8 cellular contexts compared by ENCODE assay signal in genomic region chr6:44655368-44656342, GRCh38.
DNase-seq lines count a peak whose midpoint lies in the region; ATAC-seq and TF ChIP-seq lines count a peak whose summit lies in the region.

No MANE protein-coding gene starts in this region.

- POLR2A ChIA-PET in CD8-positive, alpha-beta memory T cell (lab: Charles Lee) = interaction anchor here (0.6 to 1.0 kb wide), 2 partner anchors 761 to 1059 kb away, joined by 3 to 4 read pairs; no protein-coding TSS in a partner anchor
- POLR2A ChIA-PET in HEK293T (lab: Yijun Ruan, JAX) = interaction anchor here (0.8 kb wide), 1 partner anchor 722 kb away, joined by 4 read pairs; the partner anchor contains the start of gene SUPT3H

- peak; percentile 51 to 77 (median 67) for DNase-seq in CD8-positive, alpha-beta memory T cell
- DNase-seq in HEK293T (ENCODE audit: extremely low spot score) (peak; percentile 76), NCI-H460 (ENCODE audit: extremely low read depth, low read depth) (peak; percentile 9), cerebellum (ENCODE audit: low spot score) (peak; percentile 46), left lung (peak; percentile 71 to 89)
- DNase-seq in activated CD4-positive, alpha-beta T cell treated with anti-CD3 and anti-CD28 coated beads for 4 hours = peak; percentile 61 to 70
- peak; percentile 81 for DNase-seq in stimulated activated CD4-positive, alpha-beta T cell treated with anti-CD3 and anti-CD28 coated beads, Interleukin-4, amount 100 ng/mL, for 1 hour

- H3K9me3 ChIP-seq in CD8-positive, alpha-beta memory T cell (ENCODE audit: low read length) = no peaks in the 10 kb centered on the region
- no peaks in the 10 kb centered on the region for H3K9me3 ChIP-seq in left lung

- peaks cover 11% of the 10 kb centered on the region for H3K4me1 ChIP-seq in CD8-positive, alpha-beta memory T cell (ENCODE audit: insufficient read depth, low read length)
- H3K4me1 ChIP-seq in left lung = peaks cover 5 to 12% of the 10 kb centered on the region in 2 donors

- H3K4me3 Mint-ChIP-seq in CD8-positive, alpha-beta memory T cell = peak overlapping the region in 5 of 7 donors; percentile 57 to 75 (median 66)

- no peak overlapping the region for H3K27ac ChIP-seq in CD8-positive, alpha-beta memory T cell (ENCODE audit: low read depth, low read length)
- no peak overlapping the region for H3K27ac ChIP-seq in left lung

- H3K9me3 Mint-ChIP-seq in CD8-positive, alpha-beta memory T cell = no peaks in the 10 kb centered on the region

- peak; percentile 89 for ATAC-seq in left lung
- ATAC-seq in GM19395 (IDR thresholded peaks at IDR 0.05; ENCODE audit: unreplicated experiment) = no peak

- H3K4me3 ChIP-seq in CD8-positive, alpha-beta memory T cell (ENCODE audit: low read length) = peak overlapping the region; percentile 27
- H3K4me3 ChIP-seq in left lung = no peak overlapping the region

- H3K36me3 Mint-ChIP-seq in CD8-positive, alpha-beta memory T cell = peaks cover 0 to 1% (median 0%) of the 10 kb centered on the region in 3 donors

- H3K27me3 ChIP-seq in CD8-positive, alpha-beta memory T cell (ENCODE audit: insufficient read depth, low read length, poor library complexity, severe bottlenecking) = no peaks in the 10 kb centered on the region
- peaks cover 0 to 10% of the 10 kb centered on the region in 2 donors for H3K27me3 ChIP-seq in left lung

- H3K36me3 ChIP-seq in CD8-positive, alpha-beta memory T cell (ENCODE audit: insufficient read depth, low read length) = no peaks in the 10 kb centered on the region
- no peaks in the 10 kb centered on the region for H3K36me3 ChIP-seq in left lung

- peaks cover 7 to 10% of the 10 kb centered on the region in 2 donors for H3K27me3 Mint-ChIP-seq in CD8-positive, alpha-beta memory T cell

- intact Hi-C loops in left lung (cut with DNase I) = loop anchor here in 1 of 2 donors (10.0 kb wide), 1 partner anchor 1059 kb away; no protein-coding TSS in a partner anchor

- CTCF ChIA-PET in CD8-positive, alpha-beta memory T cell (lab: Charles Lee) = interaction anchor here (0.7 to 4.3 kb wide), 23 partner anchors 8 to 1343 kb away, joined by 3 to 71 read pairs (median 4); partner anchors contain the start of gene SUPT3H
- CTCF ChIA-PET in HEK293T (lab: Yijun Ruan, JAX) = interaction anchor here (0.5 to 2.5 kb wide), 18 partner anchors 9 to 1267 kb away, joined by 3 to 18 read pairs (median 4); no protein-coding TSS in a partner anchor

- TF ChIP-seq CTCF in left lung (IDR thresholded peaks at IDR 0.05) = peak; percentile 85 to 87

- H3K27ac Mint-ChIP-seq in CD8-positive, alpha-beta memory T cell = peak overlapping the region in 6 of 8 donors; percentile 3 to 91 (median 80)

- H3K4me1 Mint-ChIP-seq in CD8-positive, alpha-beta memory T cell = peaks cover 6 to 8% (median 7%) of the 10 kb centered on the region in 3 donors

TF ChIP-seq in HEK293T, 16 proteins besides CTCF, POLR2A, EP300 and RAD21:
- TF ChIP-seq BHLHE40 (IDR thresholded peaks at IDR 0.05; ENCODE audit: borderline replicate concordance) = no peak
- TF ChIP-seq PKNOX1 (IDR thresholded peaks at IDR 0.05) = no peak
- no peak for TF ChIP-seq FOXA1 (IDR thresholded peaks at IDR 0.05)
- no peak for TF ChIP-seq FOXK2 (IDR thresholded peaks at IDR 0.05)
- no peak for TF ChIP-seq ARNT (IDR thresholded peaks at IDR 0.05)
- no peak; the same call in 1 of the 2 replicates for TF ChIP-seq L3MBTL2 (conservative IDR thresholded peaks at IDR 0.05)
- no peak for TF ChIP-seq HDGF (IDR thresholded peaks at IDR 0.05; ENCODE audit: borderline replicate concordance)
- TF ChIP-seq ZNF384 (IDR thresholded peaks at IDR 0.05) = no peak
- TF ChIP-seq SP1 (IDR thresholded peaks at IDR 0.05) = no peak
- TF ChIP-seq ELF4 (IDR thresholded peaks at IDR 0.05) = no peak
- no peak for TF ChIP-seq CTBP1 (IDR thresholded peaks at IDR 0.05; ENCODE audit: borderline replicate concordance)
- TF ChIP-seq FOXM1 (IDR thresholded peaks at IDR 0.05; ENCODE audit: borderline replicate concordance) = no peak
- TF ChIP-seq LEF1 (IDR thresholded peaks at IDR 0.05; ENCODE audit: borderline replicate concordance) = no peak
- no peak for TF ChIP-seq SUZ12 (IDR thresholded peaks at IDR 0.05)
- TF ChIP-seq NFRKB (IDR thresholded peaks at IDR 0.05) = no peak
- no peak for TF ChIP-seq TARDBP (IDR thresholded peaks at IDR 0.05)

Comparison
In these comparisons a context has a peak if more than half of its experiments do, and no peak if none do; other contexts are left out.
1. DNase-seq: peak in every context shown above with its lines; median percentile 81 in stimulated activated CD4-positive, alpha-beta T cell treated with anti-CD3 and anti-CD28 coated beads, Interleukin-4, amount 100 ng/mL, for 1 hour; 80 in left lung; 76 in HEK293T; 67 in CD8-positive, alpha-beta memory T cell; 66 in activated CD4-positive, alpha-beta T cell treated with anti-CD3 and anti-CD28 coated beads for 4 hours; 46 in cerebellum; 9 in NCI-H460.